8 cellular contexts compared by ENCODE assay signal in genomic region chr2:69830045-69830905, GRCh38. TPM values are rescaled to one million over a fixed set of nuclear protein-coding genes. Genes with fewer than 3 reads are reported as not detected.
DNase-seq lines count a peak whose midpoint lies in the region; ATAC-seq and TF ChIP-seq lines count a peak whose summit lies in the region.

No MANE protein-coding gene starts in this region.

- no peak overlapping the region for H2BK120ac ChIP-seq in neuronal stem cell (ENCODE audit: low read depth, low read length)

- peak overlapping the region; percentile 10 for H2BK12ac ChIP-seq in neuronal stem cell (ENCODE audit: low read length)

- peak overlapping the region; percentile 94 for H3K4me2 ChIP-seq in neuronal stem cell (ENCODE audit: insufficient read depth, low read length, poor library complexity, severe bottlenecking)

- DNase-seq in SIG-M5 treated with dmso at 0.1 percent for 504 hours (lab: John Stamatoyannopoulos, UW; ENCODE audit: unreplicated experiment) (peak; percentile 55), SIG-M5 (lab: John Stamatoyannopoulos, UW) (no peak), NT2/D1 (ENCODE audit: low read depth, low spot score) (no peak), fibroblast of villous mesenchyme (ENCODE audit: low read depth) (peak; percentile 64), neuronal stem cell (ENCODE audit: low spot score) (no peak), tibial nerve (ENCODE audit: low spot score in 2 of 2) (no peak)
- DNase-seq in activated T-helper 1 cell treated with anti-CD3 and anti-CD28 coated beads, Interleukin-12 subunit alpha, Interleukin-12 subunit beta, Interleukin-2, Interleukin-4 antibody, amounts not matched to agents 30 ng/mL and 10 ng/mL and 1 ng/mL, durations not matched to agents 14 hours and 24 hours and 36 hours (ENCODE audit: low spot score): peak; percentile 49

- H2AFZ ChIP-seq in neuronal stem cell (ENCODE audit: low read length): peak overlapping the region; percentile 98

- ATAC-seq in HG03045 (IDR thresholded peaks at IDR 0.05; ENCODE audit: unreplicated experiment): peak; percentile 25

- H3K27me3 ChIP-seq in NT2/D1 (ENCODE audit: insufficient read depth, insufficient read length) (no peaks in the 10 kb centered on the region), neuronal stem cell (ENCODE audit: control insufficient read depth in 3 of 3, insufficient read depth in 3 of 3, low read depth in 1 of 3, low read length in 3 of 3) (no peaks in the 10 kb centered on the region), tibial nerve (no peaks in the 10 kb centered on the region)

- H3K9me3 ChIP-seq in NT2/D1 (ENCODE audit: insufficient read depth, low read length) (no peaks in the 10 kb centered on the region), neuronal stem cell (replicated peaks in 1 of 2; ENCODE audit: control insufficient read depth in 2 of 2, insufficient read depth in 1 of 2, low read depth in 1 of 2, low read length in 2 of 2) (no peaks in the 10 kb centered on the region), tibial nerve (no peaks in the 10 kb centered on the region)

- TF ChIP-seq CTCF in fibroblast of villous mesenchyme (IDR thresholded peaks at IDR 0.05; ENCODE audit: insufficient read depth, low read depth, low read length) (no peak), tibial nerve (IDR thresholded peaks at IDR 0.05) (no peak)

- H3K4ac ChIP-seq in neuronal stem cell (ENCODE audit: low read length): no peak overlapping the region

- H3K9ac ChIP-seq in NT2/D1 (ENCODE audit: insufficient read length, low read depth): peak overlapping the region; percentile 92
- peak overlapping the region; percentile 100 for H3K9ac ChIP-seq in neuronal stem cell (ENCODE audit: low read depth, low read length, poor library complexity)

- no peak for TF ChIP-seq POLR2A in tibial nerve (IDR thresholded peaks at IDR 0.05)

- H3K4me1 ChIP-seq in NT2/D1 (ENCODE audit: insufficient read depth, insufficient read length) (no peaks in the 10 kb centered on the region), neuronal stem cell (ENCODE audit: control insufficient read depth in 2 of 2, insufficient read depth in 1 of 2, low read depth in 1 of 2, low read length in 2 of 2) (peaks cover 2 to 5% of the 10 kb centered on the region in 2 donors), tibial nerve (peaks cover 3 to 49% (median 16%) of the 10 kb centered on the region in 4 donors)

- H3K18ac ChIP-seq in neuronal stem cell (ENCODE audit: low read length): peak overlapping the region; percentile 96

- H3K27ac Mint-ChIP-seq in activated T-helper 1 cell treated with anti-CD3 and anti-CD28 coated beads, Interleukin-12 subunit alpha, Interleukin-12 subunit beta, Interleukin-2, Interleukin-4 antibody, amounts not matched to agents 30 ng/mL and 10 ng/mL and 1 ng/mL, durations not matched to agents 14 hours and 24 hours and 36 hours: peak overlapping the region; percentile 90

- H3K27me3 Mint-ChIP-seq in activated T-helper 1 cell treated with anti-CD3 and anti-CD28 coated beads, Interleukin-12 subunit alpha, Interleukin-12 subunit beta, Interleukin-2, Interleukin-4 antibody, amounts not matched to agents 30 ng/mL and 10 ng/mL and 1 ng/mL, durations not matched to agents 14 hours and 24 hours and 36 hours (ENCODE audit: insufficient read depth): no peaks in the 10 kb centered on the region

- H4K8ac ChIP-seq in neuronal stem cell (ENCODE audit: low read depth, low read length): no peak overlapping the region

- no peak for TF ChIP-seq EP300 in tibial nerve (IDR thresholded peaks at IDR 0.05)

- no peaks in the 10 kb centered on the region for H3K9me3 Mint-ChIP-seq in activated T-helper 1 cell treated with anti-CD3 and anti-CD28 coated beads, Interleukin-12 subunit alpha, Interleukin-12 subunit beta, Interleukin-2, Interleukin-4 antibody, amounts not matched to agents 30 ng/mL and 10 ng/mL and 1 ng/mL, durations not matched to agents 14 hours and 24 hours and 36 hours

- peak overlapping the region; percentile 67 for H2BK15ac ChIP-seq in neuronal stem cell (ENCODE audit: low read length)

- H3K27ac ChIP-seq in neuronal stem cell (replicated peaks; ENCODE audit: low read length): no peak overlapping the region
- H3K27ac ChIP-seq in tibial nerve: peak overlapping the region; percentile 86 to 96 (median 94)

- peak overlapping the region; percentile 88 for H3K4me3 ChIP-seq in NT2/D1 (ENCODE audit: insufficient read length, low read depth)
- H3K4me3 ChIP-seq in fibroblast of villous mesenchyme (ENCODE audit: low read depth, low read length): peak overlapping the region; percentile 95
- peak overlapping the region; percentile 86 to 95 for H3K4me3 ChIP-seq in neuronal stem cell (ENCODE audit: low read length in 2 of 2)
- H3K4me3 ChIP-seq in tibial nerve: peak overlapping the region; percentile 82 to 98 (median 90)

- peak overlapping the region; percentile 98 for H3K23ac ChIP-seq in neuronal stem cell (ENCODE audit: low read depth, low read length, poor library complexity)

- H2BK5ac ChIP-seq in neuronal stem cell (ENCODE audit: low read length): peak overlapping the region; percentile 85

- peaks cover 67% of the 10 kb centered on the region for H3K4me1 Mint-ChIP-seq in activated T-helper 1 cell treated with anti-CD3 and anti-CD28 coated beads, Interleukin-12 subunit alpha, Interleukin-12 subunit beta, Interleukin-2, Interleukin-4 antibody, amounts not matched to agents 30 ng/mL and 10 ng/mL and 1 ng/mL, durations not matched to agents 14 hours and 24 hours and 36 hours (ENCODE audit: low read depth)

- peaks cover 4% of the 10 kb centered on the region for H3K36me3 ChIP-seq in NT2/D1 (ENCODE audit: insufficient read depth, insufficient read length, low read length)
- H3K36me3 ChIP-seq in neuronal stem cell (replicated peaks in 1 of 2; ENCODE audit: control insufficient read depth in 2 of 2, insufficient read depth in 2 of 2, low read length in 2 of 2): peaks cover 2 to 27% of the 10 kb centered on the region in 2 donors
- H3K36me3 ChIP-seq in tibial nerve: no peaks in the 10 kb centered on the region

- H3K79me1 ChIP-seq in neuronal stem cell (ENCODE audit: low read depth, low read length): peaks cover 8% of the 10 kb centered on the region

- intact Hi-C loops in activated T-helper 1 cell treated with anti-CD3 and anti-CD28 coated beads, Interleukin-12 subunit alpha, Interleukin-12 subunit beta, Interleukin-2, Interleukin-4 antibody, amounts not matched to agents 30 ng/mL and 10 ng/mL and 1 ng/mL, durations not matched to agents 14 hours and 24 hours and 36 hours (cut with micrococcal nuclease): loop anchor here (1.0 to 2.0 kb wide), 4 partner anchors 63 to 360 kb away; partner anchors contain the start of gene SNRNP27

- peak overlapping the region; percentile 98 for H3K4me3 Mint-ChIP-seq in activated T-helper 1 cell treated with anti-CD3 and anti-CD28 coated beads, Interleukin-12 subunit alpha, Interleukin-12 subunit beta, Interleukin-2, Interleukin-4 antibody, amounts not matched to agents 30 ng/mL and 10 ng/mL and 1 ng/mL, durations not matched to agents 14 hours and 24 hours and 36 hours

- no peak overlapping the region for H2AK5ac ChIP-seq in neuronal stem cell (ENCODE audit: low read depth, low read length)

- H3K36me3 Mint-ChIP-seq in activated T-helper 1 cell treated with anti-CD3 and anti-CD28 coated beads, Interleukin-12 subunit alpha, Interleukin-12 subunit beta, Interleukin-2, Interleukin-4 antibody, amounts not matched to agents 30 ng/mL and 10 ng/mL and 1 ng/mL, durations not matched to agents 14 hours and 24 hours and 36 hours (ENCODE audit: low read depth): peaks cover 14% of the 10 kb centered on the region

- peak overlapping the region; percentile 53 for H4K91ac ChIP-seq in neuronal stem cell (ENCODE audit: low read depth, low read length, poor library complexity)

- no CpG with 5 or more reads among the region's 45 CpGs for WGBS in neuronal stem cell (ENCODE audit: extremely low coverage in 2 of 2, insufficient read length in 2 of 2, insufficient replicate concordance in 1 of 2), 2 donors
- WGBS in tibial nerve, 2 donors: 2% methylated on average over 34 to 38 of the region's 45 CpGs

- peak overlapping the region; percentile 100 for H3K14ac ChIP-seq in neuronal stem cell (ENCODE audit: low read length)

RNA-seq across cellular contexts. Expression of gene GMCL1, which starts 0.8 kb away (rescaled TPM):
- 25.6 and 32.8 TPM in 2 replicates for total RNA-seq in activated T-helper 1 cell treated with anti-CD3 and anti-CD28 coated beads, Interleukin-12 subunit alpha, Interleukin-12 subunit beta, Interleukin-2, Interleukin-4 antibody, amounts not matched to agents 30 ng/mL and 10 ng/mL and 1 ng/mL, durations not matched to agents 14 hours and 24 hours and 36 hours
- total RNA-seq in fibroblast of villous mesenchyme (6.8 and 12.5 TPM in 2 replicates), tibial nerve (10 to 100 TPM; 11.2 to 20.1 (median 15.5) TPM)
- 25.9 TPM for polyA plus RNA-seq in neuronal stem cell (2013, experiment 1 of 2)
- polyA plus RNA-seq in neuronal stem cell (2013, experiment 2 of 2): 31.8 TPM

Comparison
In these comparisons a context has a peak if more than half of its experiments do, and no peak if none do; other contexts are left out.
1. DNase-seq: peak in SIG-M5 treated with dmso at 0.1 percent for 504 hours (single experiment), activated T-helper 1 cell treated with anti-CD3 and anti-CD28 coated beads, Interleukin-12 subunit alpha, Interleukin-12 subunit beta, Interleukin-2, Interleukin-4 antibody, amounts not matched to agents 30 ng/mL and 10 ng/mL and 1 ng/mL, durations not matched to agents 14 hours and 24 hours and 36 hours (single experiment) and fibroblast of villous mesenchyme (single experiment); none in SIG-M5 (single experiment), NT2/D1 (single experiment), neuronal stem cell (single experiment) and tibial nerve (0 of 2).
2. Peak in every context shown above with its lines, with median percentiles within 50 percentile points of each other: H3K4me3 ChIP-seq.